Comparison of ENCODE assay signal across 8 cellular contexts in the genomic region with DNA sequence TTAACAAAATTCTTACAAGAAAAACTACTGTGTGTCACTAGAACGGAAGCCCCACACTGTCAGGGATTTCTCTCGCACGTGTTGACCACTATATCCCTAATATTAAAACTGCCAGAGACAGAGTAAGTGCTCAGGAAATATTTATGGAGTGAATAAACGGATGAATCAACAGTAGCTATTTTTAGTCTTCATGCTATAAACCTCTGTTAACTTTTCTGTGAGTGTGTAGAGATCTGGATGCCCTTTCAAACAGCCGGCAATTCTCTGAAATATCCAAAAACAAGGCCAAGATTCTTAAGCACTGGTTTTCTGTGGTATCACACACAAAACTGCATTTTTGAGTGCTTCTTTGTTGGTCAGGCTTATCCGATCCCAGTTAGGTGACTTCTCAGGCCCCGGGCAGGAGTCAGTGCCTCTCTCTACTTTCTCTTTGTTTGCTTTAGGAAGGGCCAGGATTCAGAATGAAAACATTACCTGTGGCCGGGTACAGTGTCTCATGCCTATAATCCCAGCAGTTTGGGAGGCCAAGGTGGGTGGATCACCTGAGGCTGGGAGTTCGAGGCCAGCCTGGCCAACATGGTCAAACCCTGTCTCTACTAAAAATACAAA. TPM values are rescaled to one million over a fixed set of nuclear protein-coding genes. Genes with fewer than 3 reads are reported as not detected.
DNase-seq lines count a peak whose midpoint lies in the region; ATAC-seq, FAIRE-seq and TF ChIP-seq lines count a peak whose summit lies in the region.
"Had no signal": no experiment of that assay in that cellular context is flagged by ENCODE, and none has a peak within 500 bp of the region (broad histone marks: within the 10 kb centered on the region; RNA-seq: fewer than 3 reads in every experiment).

No MANE protein-coding gene starts in this region.

- CTCF ChIA-PET in IMR-90 (lab: Yijun Ruan, JAX) = interaction anchor here (0.6 kb wide), 1 partner anchor 222 kb away, joined by 5 read pairs; no protein-coding TSS in a partner anchor

- H3K79me1 ChIP-seq in IMR-90 (ENCODE audit: low read depth in 1 of 2, low read length in 2 of 2) = peaks cover 14 to 73% of the 10 kb centered on the region in 2 experiments; a peak in 3 of 4 replicates

- peak overlapping the region; percentile 95; the same call in 1 of the 2 replicates for H3K23ac ChIP-seq in IMR-90 (ENCODE audit: low read depth, low read length)

- BruUV-seq in IMR-90 (replicated peaks; lab: Mats Ljungman, UMichigan) = no TSS peak

- H3K27me3 ChIP-seq in IMR-90 (ENCODE audit: control insufficient read depth, insufficient read depth, low read length) (no peaks in the 10 kb centered on the region), right lobe of liver (no peaks in the 10 kb centered on the region)

- H2BK15ac ChIP-seq in IMR-90 (ENCODE audit: low read depth, low read length) = peak overlapping the region; percentile 98; the same call in 2 of the 3 replicates

- peak overlapping the region; percentile 96 for H2BK20ac ChIP-seq in IMR-90 (ENCODE audit: low read depth, low read length)

- H3K9me1 ChIP-seq in IMR-90 (ENCODE audit: insufficient read depth, low read length) = peaks cover 19% of the 10 kb centered on the region

- no peaks in the 10 kb centered on the region for H3K36me3 ChIP-seq in IMR-90 (ENCODE audit: control insufficient read depth, insufficient read depth, low read length)
- H3K36me3 ChIP-seq in right lobe of liver = no peaks in the 10 kb centered on the region

- no peak; the same call in 1 of the 2 replicates for TF ChIP-seq RAD21 in IMR-90 (IDR thresholded peaks at IDR 0.05; ENCODE audit: low read length)

- 0 out of 2 replicates have a peak, but pooled peaks cover 6% of the 10 kb centered on the region for H4K20me1 ChIP-seq in IMR-90 (ENCODE audit: insufficient read depth, low read length)

- DNase-seq in IMR-90 = peak; percentile 93
- DNase-seq in cardiac fibroblast (ENCODE audit: low read depth in 2 of 2) = peak; percentile 82 to 83
- DNase-seq in right lobe of liver = no peak
- DNase-seq in urothelium cell line (ENCODE audit: low spot score) = peak; percentile 65
- no peak for DNase-seq in DMS79 (lab: John Stamatoyannopoulos, UW)
- DNase-seq: RPMI8226 had no signal

- peak overlapping the region; percentile 88 for H4K91ac ChIP-seq in IMR-90 (ENCODE audit: insufficient read depth, low read depth, low read length)

- peak overlapping the region; percentile 15; the same call in 1 of the 2 replicates for H3K9ac ChIP-seq in IMR-90 (ENCODE audit: low read depth, low read length)

- H2BK5ac ChIP-seq in IMR-90 (ENCODE audit: low read depth, low read length, poor library complexity, severe bottlenecking) = peak overlapping the region; percentile 90

- dilution Hi-C loops in IMR-90 (cut with HindIII; ENCODE audit: low sequenced_read_pairs, unreplicated experiment) = no loop called here

- peak overlapping the region; percentile 80; the same call in 1 of the 2 replicates for H3K56ac ChIP-seq in IMR-90 (ENCODE audit: extremely low read depth, insufficient read depth, low read length)

- no CpG with 5 or more reads among the region's 9 CpGs for WGBS in IMR-90 (ENCODE audit: extremely low coverage in 2 of 2, insufficient read length in 1 of 2), 2 experiments
- WGBS in right lobe of liver (ENCODE audit: insufficient coverage, low coverage, low lambda C conversion rate, missing lambda C conversion rate) = 37% methylated on average over 9 of the region's 9 CpGs

- H2AK9ac ChIP-seq in IMR-90 (replicated peaks; ENCODE audit: low read depth, low read length, poor library complexity) = peak overlapping the region; percentile 68

- TF ChIP-seq POLR2A in IMR-90 (IDR thresholded peaks at IDR 0.05; ENCODE audit: low read depth, low read length) (peak; percentile 40; the same call in 1 of the 2 replicates), right lobe of liver (IDR thresholded peaks at IDR 0.05) (no peak)

- TF ChIP-seq CTCF in IMR-90 (conservative IDR thresholded peaks at IDR 0.05; ENCODE audit: low read depth, low read length) (no peak), cardiac fibroblast (IDR thresholded peaks at IDR 0.05; ENCODE audit: low read depth, low read length) (no peak), right lobe of liver (IDR thresholded peaks at IDR 0.05) (no peak)

- peak overlapping the region; percentile 77 for H3K4me2 ChIP-seq in IMR-90 (ENCODE audit: low read depth, low read length)

- H3K4me1 ChIP-seq in IMR-90 (ENCODE audit: control insufficient read depth, insufficient read depth, low read length) (peaks cover 13% of the 10 kb centered on the region), right lobe of liver (peaks cover 0 to 23% (median 13%) of the 10 kb centered on the region in 4 donors)

- peak overlapping the region; percentile 68 for H2AFZ ChIP-seq in IMR-90 (replicated peaks; ENCODE audit: low read length, poor library complexity)

- in situ Hi-C loops in IMR-90 (cut with MboI; ENCODE audit: low sequenced_read_pairs) = loop anchor here (25.0 kb wide), 1 partner anchor 765 kb away; no protein-coding TSS in a partner anchor

- H3K9me3 ChIP-seq in IMR-90 (ENCODE audit: control insufficient read depth, insufficient read depth, low read length) (no peaks in the 10 kb centered on the region), right lobe of liver (no peaks in the 10 kb centered on the region)

- FAIRE-seq in urothelium cell line (lab: Jason Lieb, UNC) = no peak

- H3K27ac ChIP-seq in IMR-90 (ENCODE audit: insufficient read depth, low read length) (peak overlapping the region; percentile 76), right lobe of liver (peak overlapping the region; percentile 47 to 63 (median 62))

- ATAC-seq in IMR-90 (ENCODE audit: low read depth) (peak; percentile 78), right lobe of liver (peak; percentile 43 to 56 (median 50)), GM18870 (IDR thresholded peaks at IDR 0.05; ENCODE audit: unreplicated experiment) (no peak), HG03342 (IDR thresholded peaks at IDR 0.05; ENCODE audit: unreplicated experiment) (no peak)

- peak overlapping the region; percentile 19 to 87; a peak in 1 of 4 replicates for H4K8ac ChIP-seq in IMR-90 (ENCODE audit: low read depth in 2 of 2, low read length in 2 of 2)

- POLR2A ChIA-PET in IMR-90 (lab: Charles Lee; ENCODE audit: unreplicated experiment) = no interaction called here

- peak overlapping the region; percentile 10; the same call in 1 of the 2 replicates for H3K4me3 ChIP-seq in IMR-90 (ENCODE audit: insufficient read depth, low read depth, low read length)
- no peak overlapping the region for H3K4me3 ChIP-seq in cardiac fibroblast (replicated peaks in 1 of 2; ENCODE audit: low read depth in 2 of 2, low read length in 2 of 2)
- no peak overlapping the region for H3K4me3 ChIP-seq in right lobe of liver

- H3K14ac ChIP-seq in IMR-90 (replicated peaks; ENCODE audit: low read depth, low read length) = peak overlapping the region; percentile 90

- H3K18ac ChIP-seq in IMR-90 (ENCODE audit: low read depth, low read length) = peak overlapping the region; percentile 77

- H4K5ac ChIP-seq in IMR-90 (ENCODE audit: low read depth, low read length) = peak overlapping the region; percentile 25; the same call in 1 of the 2 replicates

- peak overlapping the region; percentile 95 for H2BK120ac ChIP-seq in IMR-90 (ENCODE audit: low read depth, low read length)

- peak overlapping the region; percentile 95 for H3K4ac ChIP-seq in IMR-90 (ENCODE audit: low read depth, low read length)

- peak overlapping the region; percentile 69 for H2AK5ac ChIP-seq in IMR-90 (ENCODE audit: low read depth, low read length)

- intact Hi-C loops in IMR-90 (cut with micrococcal nuclease) (no loop called here), right lobe of liver (cut with DNase I) (no loop called here)

TF ChIP-seq in IMR-90, 13 proteins besides CTCF, POLR2A, EP300 and RAD21:
- TF ChIP-seq RCOR1 (IDR thresholded peaks at IDR 0.05; ENCODE audit: insufficient replicate concordance, low read length) (no peak), BHLHE40 (IDR thresholded peaks at IDR 0.05; ENCODE audit: low read depth, low read length) (peak; percentile 99), CHD1 (IDR thresholded peaks at IDR 0.05; ENCODE audit: low read depth, low read length) (no peak), NFE2L2 (IDR thresholded peaks at IDR 0.05; ENCODE audit: low read depth, low read length) (no peak), RFX5 (IDR thresholded peaks at IDR 0.05; ENCODE audit: low read depth, low read length) (no peak), CEBPB (IDR thresholded peaks at IDR 0.05; ENCODE audit: low read depth, low read length) (no peak), FOS (IDR thresholded peaks at IDR 0.05; ENCODE audit: low read depth, low read length) (peak; percentile 85), MXI1 (IDR thresholded peaks at IDR 0.05; ENCODE audit: borderline replicate concordance, low read depth, low read length) (peak; percentile 83)
- TF ChIP-seq, protein P1, sequence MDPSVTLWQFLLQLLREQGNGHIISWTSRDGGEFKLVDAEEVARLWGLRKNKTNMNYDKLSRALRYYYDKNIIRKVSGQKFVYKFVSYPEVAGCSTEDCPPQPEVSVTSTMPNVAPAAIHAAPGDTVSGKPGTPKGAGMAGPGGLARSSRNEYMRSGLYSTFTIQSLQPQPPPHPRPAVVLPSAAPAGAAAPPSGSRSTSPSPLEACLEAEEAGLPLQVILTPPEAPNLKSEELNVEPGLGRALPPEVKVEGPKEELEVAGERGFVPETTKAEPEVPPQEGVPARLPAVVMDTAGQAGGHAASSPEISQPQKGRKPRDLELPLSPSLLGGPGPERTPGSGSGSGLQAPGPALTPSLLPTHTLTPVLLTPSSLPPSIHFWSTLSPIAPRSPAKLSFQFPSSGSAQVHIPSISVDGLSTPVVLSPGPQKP (IDR thresholded peaks at IDR 0.05; ENCODE audit: borderline replicate concordance, low read depth, low read length) = no peak
- TF ChIP-seq, protein P2, sequence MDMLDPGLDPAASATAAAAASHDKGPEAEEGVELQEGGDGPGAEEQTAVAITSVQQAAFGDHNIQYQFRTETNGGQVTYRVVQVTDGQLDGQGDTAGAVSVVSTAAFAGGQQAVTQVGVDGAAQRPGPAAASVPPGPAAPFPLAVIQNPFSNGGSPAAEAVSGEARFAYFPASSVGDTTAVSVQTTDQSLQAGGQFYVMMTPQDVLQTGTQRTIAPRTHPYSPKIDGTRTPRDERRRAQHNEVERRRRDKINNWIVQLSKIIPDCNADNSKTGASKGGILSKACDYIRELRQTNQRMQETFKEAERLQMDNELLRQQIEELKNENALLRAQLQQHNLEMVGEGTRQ (IDR thresholded peaks at IDR 0.05; ENCODE audit: low read depth, low read length) = 0 out of 2 replicates have a peak, but pooled peaks have one; percentile 6

RNA-seq across cellular contexts. Expression of a gene that starts 15.7 kb away (rescaled TPM):
- 22.4 and 23.3 TPM in 2 replicates for total RNA-seq in IMR-90 (2012; rRNA removed)
- polyA plus RNA-seq in IMR-90 (2012; rRNA removed) = 10.4 and 10.6 TPM in 2 replicates
- polyA plus RNA-seq in IMR-90 (2012; cell fraction: cytosol; rRNA removed) = 5.8 and 7.8 TPM in 2 replicates
- 6.6 and 12.1 TPM in 2 replicates for polyA plus RNA-seq in IMR-90 (2012; cell fraction: nucleus; rRNA removed; ENCODE audit: low replicate concordance)
- 10 to 100 TPM; 10.5 to 17.4 (median 13.0) TPM for total RNA-seq in right lobe of liver

RNA-seq across cellular contexts. Expression of a gene that starts 49.9 kb away (rescaled TPM):
- total RNA-seq in IMR-90 (2012; rRNA removed) (not detected in 2 replicates), right lobe of liver (under 1 TPM; 0.24 to 0.63 (median 0.40) TPM)
- polyA plus RNA-seq in IMR-90 (2012; rRNA removed) = 0.03 TPM in 1 of 2 replicates, not detected in the other
- 0.01 and 0.03 TPM in 2 replicates for polyA plus RNA-seq in IMR-90 (2012; cell fraction: cytosol; rRNA removed)
- polyA plus RNA-seq in IMR-90 (2012; cell fraction: nucleus; rRNA removed; ENCODE audit: low replicate concordance) = 0.26 and 0.38 TPM in 2 replicates

Comparison
In these comparisons a context has a peak if more than half of its experiments do, and no peak if none do; other contexts are left out.
1. ATAC-seq: peak in IMR-90 (single experiment) and right lobe of liver (4 of 4); none in GM18870 (single experiment) and HG03342 (single experiment).
2. DNase-seq: peak in IMR-90 (single experiment), cardiac fibroblast (2 of 2) and urothelium cell line (single experiment); none in right lobe of liver (0 of 3) and DMS79 (single experiment).